8 cellular contexts compared by ENCODE assay signal in the genomic region with DNA sequence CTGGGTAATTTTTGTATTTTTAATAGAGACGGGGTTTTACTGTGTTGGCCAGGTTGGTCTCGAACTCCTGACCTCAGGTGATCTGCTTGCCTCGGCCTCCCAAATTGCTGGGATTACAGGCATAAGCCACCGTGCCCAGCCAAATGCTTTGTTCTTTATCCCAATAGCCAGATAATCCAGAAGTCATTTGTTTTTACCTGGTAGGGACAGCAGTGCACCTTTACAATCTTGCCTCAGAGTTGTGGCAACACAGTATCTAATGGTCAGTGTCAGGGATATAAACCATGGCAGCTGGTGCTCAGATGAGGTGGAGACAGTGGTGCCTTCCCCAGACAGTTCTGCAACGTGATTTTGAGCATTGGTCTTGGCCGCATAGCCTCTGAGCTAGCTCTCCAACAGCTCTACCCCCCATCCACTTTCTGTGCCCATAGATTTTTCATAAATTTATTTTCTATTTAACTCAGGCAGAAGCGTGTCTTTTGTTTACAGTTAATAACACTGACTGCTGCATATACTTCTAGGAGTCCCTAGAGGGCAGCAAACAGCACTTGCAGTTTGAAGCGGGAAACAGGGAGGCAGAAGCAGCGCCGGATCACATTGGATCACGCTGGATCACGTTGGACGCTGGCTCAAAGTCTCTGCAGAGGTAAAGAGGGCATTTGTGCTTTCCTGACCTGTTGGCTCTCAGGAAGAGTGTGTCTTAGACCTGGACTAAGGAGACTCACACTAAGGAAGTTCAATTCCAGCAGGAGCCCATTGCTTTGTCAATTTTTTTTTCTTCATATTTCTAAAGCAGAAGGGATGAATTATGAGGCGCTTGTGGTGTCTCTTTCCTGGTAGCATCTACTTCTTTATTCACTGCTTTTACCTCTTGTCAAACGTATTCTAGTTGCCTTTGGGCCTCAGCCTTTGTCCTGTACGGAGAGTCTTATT. TPM values are rescaled to one million over a fixed set of nuclear protein-coding genes. Genes with fewer than 3 reads are reported as not detected.
DNase-seq lines count a peak whose midpoint lies in the region; ATAC-seq and TF ChIP-seq lines count a peak whose summit lies in the region.

No MANE protein-coding gene starts in this region.

- H3K4me2 ChIP-seq in SK-N-SH, result no peak overlapping the region

- peaks cover 5% of the 10 kb centered on the region; the same call in 1 of the 2 replicates for H3K27me3 ChIP-seq in SK-N-SH (ENCODE audit: insufficient read depth)
- no peaks in the 10 kb centered on the region for H3K27me3 ChIP-seq in psoas muscle (ENCODE audit: insufficient read depth in 3 of 3, low read length in 2 of 3)

- POLR2A ChIA-PET in SK-N-SH (lab: Yijun Ruan, JAX), result interaction anchor here (0.6 kb wide), 1 partner anchor 12 kb away, joined by 3 read pairs; no protein-coding TSS in a partner anchor

- intact Hi-C loops in left ventricle myocardium superior (cut with micrococcal nuclease) (loop anchor here (2.0 kb wide), 1 partner anchor 61 kb away; no protein-coding TSS in a partner anchor), psoas muscle (cut with DNase I) (loop anchor here (1.0 to 10.0 kb wide), 3 partner anchors 61 to 339 kb away; a partner anchor contains a TSS)

- ATAC-seq in left ventricle myocardium superior (peak; percentile 87), psoas muscle (peak; percentile 86 to 94 (median 89)), GM21619 (IDR thresholded peaks at IDR 0.05; ENCODE audit: unreplicated experiment) (no peak)

- H3K36me3 ChIP-seq in SK-N-SH (replicated peaks in 1 of 2; ENCODE audit: control insufficient read depth in 1 of 2, insufficient read depth in 2 of 2, low read length in 1 of 2) (no peaks in the 10 kb centered on the region), psoas muscle (ENCODE audit: insufficient read depth in 1 of 2, low read depth in 1 of 2) (no peaks in the 10 kb centered on the region)

- no peak overlapping the region for H3K4me3 ChIP-seq in GM12864 (ENCODE audit: low read depth, low read length)
- H3K4me3 ChIP-seq in SK-N-SH (ENCODE audit: low read depth in 2 of 2, low read length in 1 of 2), result peak overlapping the region in 1 of 2 experiments; percentile 12; a peak in 1 of 4 replicates
- H3K4me3 ChIP-seq in psoas muscle, result no peak overlapping the region

- no peak overlapping the region for H3K27ac ChIP-seq in SK-N-SH (ENCODE audit: low read depth in 2 of 2, low read length in 1 of 2)
- H3K27ac ChIP-seq in psoas muscle, result no peak overlapping the region

- H3K79me2 ChIP-seq in SK-N-SH (ENCODE audit: insufficient read depth), result no peaks in the 10 kb centered on the region

- TF ChIP-seq RAD21 in SK-N-SH (IDR thresholded peaks at IDR 0.05; ENCODE audit: low read length), result peak; percentile 69

- H3K9me3 ChIP-seq in SK-N-SH (no peaks in the 10 kb centered on the region), psoas muscle (no peaks in the 10 kb centered on the region)

- CTCF ChIA-PET in SK-N-SH (lab: Yijun Ruan, JAX), result interaction anchor here (0.6 to 6.8 kb wide), 37 partner anchors 8 to 350 kb away, joined by 3 to 237 read pairs (median 4); a partner anchor contains a TSS

- peak; percentile 46 for DNase-seq in GM12864 (ENCODE audit: low read depth)
- peak; percentile 59 to 82 (median 75) for DNase-seq in NCI-H1417 (lab: John Stamatoyannopoulos, UW)
- peak; percentile 78 for DNase-seq in SK-N-SH
- peak in 40 of 58 donors; percentile 14 to 75 (median 43) for DNase-seq in anterior cingulate cortex (lab: John Stamatoyannopoulos, UW)
- peak; percentile 72 for DNase-seq in left ventricle myocardium superior
- DNase-seq in psoas muscle, result peak; percentile 60 to 78
- DNase-seq in cortex of kidney (lab: John Stamatoyannopoulos, UW), result no peak

- peak overlapping the region; percentile 66 for H2AFZ ChIP-seq in SK-N-SH (ENCODE audit: low read depth)

- H3K4me1 ChIP-seq in SK-N-SH (ENCODE audit: control insufficient read depth in 1 of 2, insufficient read depth in 2 of 2, low read depth in 1 of 2, low read length in 1 of 2) (no peaks in the 10 kb centered on the region), psoas muscle (peaks cover 9% of the 10 kb centered on the region)

- no peaks in the 10 kb centered on the region for H3F3A ChIP-seq in SK-N-SH (replicated peaks; ENCODE audit: insufficient read depth)

- no peak overlapping the region for H3K9ac ChIP-seq in SK-N-SH

- TF ChIP-seq EP300 in SK-N-SH (IDR thresholded peaks at IDR 0.05; ENCODE audit: borderline replicate concordance in 1 of 2, low read depth in 1 of 2, low read length in 1 of 2), result no peak

- 22% methylated on average over 16 of the region's 16 CpGs for WGBS in SK-N-SH (ENCODE audit: low lambda C conversion rate)
- 30 to 35% (median 31%) methylated on average over 16 of the region's 16 CpGs for WGBS in psoas muscle, 3 donors

- no peaks in the 10 kb centered on the region for H4K20me1 ChIP-seq in SK-N-SH (ENCODE audit: insufficient read depth)

- TF ChIP-seq CTCF in GM12864 (IDR thresholded peaks at IDR 0.05; ENCODE audit: low read depth, low read length, missing control alignments) (peak; percentile 86), SK-N-SH (IDR thresholded peaks at IDR 0.05) (peak; percentile 85), psoas muscle (IDR thresholded peaks at IDR 0.05) (peak; percentile 77)

- H3K9me2 ChIP-seq in SK-N-SH, result no peaks in the 10 kb centered on the region

TF ChIP-seq in SK-N-SH, 30 proteins besides CTCF, POLR2A, EP300 and RAD21 (continues in another document):
- TF ChIP-seq, protein P1, sequence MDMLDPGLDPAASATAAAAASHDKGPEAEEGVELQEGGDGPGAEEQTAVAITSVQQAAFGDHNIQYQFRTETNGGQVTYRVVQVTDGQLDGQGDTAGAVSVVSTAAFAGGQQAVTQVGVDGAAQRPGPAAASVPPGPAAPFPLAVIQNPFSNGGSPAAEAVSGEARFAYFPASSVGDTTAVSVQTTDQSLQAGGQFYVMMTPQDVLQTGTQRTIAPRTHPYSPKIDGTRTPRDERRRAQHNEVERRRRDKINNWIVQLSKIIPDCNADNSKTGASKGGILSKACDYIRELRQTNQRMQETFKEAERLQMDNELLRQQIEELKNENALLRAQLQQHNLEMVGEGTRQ (IDR thresholded peaks at IDR 0.05; ENCODE audit: borderline replicate concordance, low read depth, low read length), result no peak
- TF ChIP-seq, protein P2, sequence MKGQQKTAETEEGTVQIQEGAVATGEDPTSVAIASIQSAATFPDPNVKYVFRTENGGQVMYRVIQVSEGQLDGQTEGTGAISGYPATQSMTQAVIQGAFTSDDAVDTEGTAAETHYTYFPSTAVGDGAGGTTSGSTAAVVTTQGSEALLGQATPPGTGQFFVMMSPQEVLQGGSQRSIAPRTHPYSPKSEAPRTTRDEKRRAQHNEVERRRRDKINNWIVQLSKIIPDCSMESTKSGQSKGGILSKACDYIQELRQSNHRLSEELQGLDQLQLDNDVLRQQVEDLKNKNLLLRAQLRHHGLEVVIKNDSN (IDR thresholded peaks at IDR 0.05; ENCODE audit: borderline replicate concordance, low read depth), result no peak
- TF ChIP-seq, protein P3, sequence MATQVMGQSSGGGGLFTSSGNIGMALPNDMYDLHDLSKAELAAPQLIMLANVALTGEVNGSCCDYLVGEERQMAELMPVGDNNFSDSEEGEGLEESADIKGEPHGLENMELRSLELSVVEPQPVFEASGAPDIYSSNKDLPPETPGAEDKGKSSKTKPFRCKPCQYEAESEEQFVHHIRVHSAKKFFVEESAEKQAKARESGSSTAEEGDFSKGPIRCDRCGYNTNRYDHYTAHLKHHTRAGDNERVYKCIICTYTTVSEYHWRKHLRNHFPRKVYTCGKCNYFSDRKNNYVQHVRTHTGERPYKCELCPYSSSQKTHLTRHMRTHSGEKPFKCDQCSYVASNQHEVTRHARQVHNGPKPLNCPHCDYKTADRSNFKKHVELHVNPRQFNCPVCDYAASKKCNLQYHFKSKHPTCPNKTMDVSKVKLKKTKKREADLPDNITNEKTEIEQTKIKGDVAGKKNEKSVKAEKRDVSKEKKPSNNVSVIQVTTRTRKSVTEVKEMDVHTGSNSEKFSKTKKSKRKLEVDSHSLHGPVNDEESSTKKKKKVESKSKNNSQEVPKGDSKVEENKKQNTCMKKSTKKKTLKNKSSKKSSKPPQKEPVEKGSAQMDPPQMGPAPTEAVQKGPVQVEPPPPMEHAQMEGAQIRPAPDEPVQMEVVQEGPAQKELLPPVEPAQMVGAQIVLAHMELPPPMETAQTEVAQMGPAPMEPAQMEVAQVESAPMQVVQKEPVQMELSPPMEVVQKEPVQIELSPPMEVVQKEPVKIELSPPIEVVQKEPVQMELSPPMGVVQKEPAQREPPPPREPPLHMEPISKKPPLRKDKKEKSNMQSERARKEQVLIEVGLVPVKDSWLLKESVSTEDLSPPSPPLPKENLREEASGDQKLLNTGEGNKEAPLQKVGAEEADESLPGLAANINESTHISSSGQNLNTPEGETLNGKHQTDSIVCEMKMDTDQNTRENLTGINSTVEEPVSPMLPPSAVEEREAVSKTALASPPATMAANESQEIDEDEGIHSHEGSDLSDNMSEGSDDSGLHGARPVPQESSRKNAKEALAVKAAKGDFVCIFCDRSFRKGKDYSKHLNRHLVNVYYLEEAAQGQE (IDR thresholded peaks at IDR 0.05; ENCODE audit: low read depth, low read length), result no peak
- 0 out of 2 replicates have a peak, but pooled peaks have one; percentile 36 for TF ChIP-seq RFX5 (IDR thresholded peaks at IDR 0.05; ENCODE audit: low read length)

RNA-seq across cellular contexts. Expression of a gene that starts 5.1 kb away (rescaled TPM):
- polyA plus RNA-seq in SK-N-SH (2012; rRNA removed) (not detected in 2 replicates), psoas muscle (under 1 TPM in 1 of 3 donors, not detected in 2; 0.03 TPM)
- not detected in 2 replicates for polyA plus RNA-seq in SK-N-SH (2012; cell fraction: cytosol; rRNA removed)
- not detected in 2 replicates for polyA plus RNA-seq in SK-N-SH (2012; cell fraction: nucleus; rRNA removed)
- total RNA-seq in left ventricle myocardium superior (0.22 TPM), psoas muscle (not detected)

RNA-seq across cellular contexts. Expression of a gene that starts 10.3 kb away (rescaled TPM):
- polyA plus RNA-seq in SK-N-SH (2012; rRNA removed), result 74.7 and 93.0 TPM in 2 replicates
- polyA plus RNA-seq in SK-N-SH (2012; cell fraction: cytosol; rRNA removed), result 32.8 and 40.9 TPM in 2 replicates
- polyA plus RNA-seq in SK-N-SH (2012; cell fraction: nucleus; rRNA removed), result 264 and 287 TPM in 2 replicates
- 18.5 TPM for total RNA-seq in left ventricle myocardium superior
- 10 to 100 TPM; 31.3 to 63.2 (median 46.3) TPM for total RNA-seq in psoas muscle
- 10 to 100 TPM; 28.5 to 54.4 (median 35.5) TPM for polyA plus RNA-seq in psoas muscle

RNA-seq across cellular contexts. Expression of a gene that starts 18.9 kb away (rescaled TPM):
- polyA plus RNA-seq in SK-N-SH (2012; rRNA removed) (not detected in 2 replicates), psoas muscle (100 to 1,000 TPM in 2 of 3 donors, 10 to 100 TPM in 1; 20.7 to 318 (median 210) TPM)
- polyA plus RNA-seq in SK-N-SH (2012; cell fraction: cytosol; rRNA removed), result not detected in 2 replicates
- not detected in 2 replicates for polyA plus RNA-seq in SK-N-SH (2012; cell fraction: nucleus; rRNA removed)
- total RNA-seq in left ventricle myocardium superior (47.4 TPM), psoas muscle (100 to 1,000 TPM; 248 to 524 (median 400) TPM)
